11 cellular contexts compared by ENCODE assay signal in genomic region chr17:44204453-44204882, GRCh38. TPM values are rescaled to one million over a fixed set of nuclear protein-coding genes. Genes with fewer than 3 reads are reported as not detected.
DNase-seq lines count a peak whose midpoint lies in the region; ATAC-seq and TF ChIP-seq lines count a peak whose summit lies in the region.
"Had no signal": no experiment of that assay in that cellular context is flagged by ENCODE, and none has a peak within 500 bp of the region (broad histone marks: within the 10 kb centered on the region; RNA-seq: fewer than 3 reads in every experiment).

No MANE protein-coding gene starts in this region.

- no peaks in the 10 kb centered on the region; the same call in 1 of the 2 replicates for H4K20me1 ChIP-seq in SK-N-SH (ENCODE audit: insufficient read depth)

- intact Hi-C loops in esophagus squamous epithelium (cut with DNase I): loop anchor here (10.0 kb wide), 1 partner anchor 300 kb away; the partner anchor contains the start of gene GPATCH8

- peaks cover 42% of the 10 kb centered on the region for H3F3A ChIP-seq in SK-N-SH (replicated peaks; ENCODE audit: insufficient read depth)

- H3K4me3 ChIP-seq in SK-N-SH (ENCODE audit: low read depth in 2 of 2, low read length in 1 of 2) (no peak overlapping the region), esophagus squamous epithelium (no peak overlapping the region)

- WGBS in SK-N-SH (ENCODE audit: low lambda C conversion rate): 58% methylated on average over 5 of the region's 5 CpGs
- WGBS in esophagus squamous epithelium, 2 donors: 48 to 90% methylated on average over 2 to 5 of the region's 5 CpGs

- in situ Hi-C loops in GM13977 (cut with MboI; ENCODE audit: low pct_unique_long_range_greater_than_20kb, low sequenced_read_pairs, unreplicated experiment): loop anchor here (5.0 to 25.0 kb wide), 2 partner anchors 123 to 308 kb away; partner anchors contain the start of gene GPATCH8

- no peak for TF ChIP-seq POLR2A in esophagus squamous epithelium (IDR thresholded peaks at IDR 0.05)

- H3K36me3 ChIP-seq in SK-N-SH (replicated peaks in 1 of 2; ENCODE audit: control insufficient read depth in 1 of 2, insufficient read depth in 2 of 2, low read length in 1 of 2) (peaks cover 18 to 27% of the 10 kb centered on the region in 2 experiments), esophagus squamous epithelium (peaks cover 5 to 40% (median 19%) of the 10 kb centered on the region in 3 donors)

- CTCF ChIA-PET in SK-N-SH (lab: Yijun Ruan, JAX): interaction anchor here (1.0 to 6.6 kb wide), 12 partner anchors 8 to 166 kb away, joined by 3 to 61 read pairs (median 5); partner anchors contain the start of genes GRN and UBTF

- H3K27me3 ChIP-seq in SK-N-SH (ENCODE audit: insufficient read depth) (no peaks in the 10 kb centered on the region), esophagus squamous epithelium (no peaks in the 10 kb centered on the region)

- no peaks in the 10 kb centered on the region for H3K9me2 ChIP-seq in SK-N-SH

- no peaks in the 10 kb centered on the region for H3K9me3 ChIP-seq in SK-N-SH
- H3K9me3 ChIP-seq in esophagus squamous epithelium: no peaks in the 10 kb centered on the region

- POLR2A ChIA-PET in SK-N-SH (lab: Yijun Ruan, JAX): interaction anchor here (1.0 to 2.6 kb wide), 3 partner anchors 13 to 17 kb away, joined by 3 to 9 read pairs (median 4); no protein-coding TSS in a partner anchor

- no peak for TF ChIP-seq RAD21 in SK-N-SH (IDR thresholded peaks at IDR 0.05; ENCODE audit: low read length)

- no peaks in the 10 kb centered on the region for H3K79me2 ChIP-seq in SK-N-SH (ENCODE audit: insufficient read depth)

- peaks cover 12% of the 10 kb centered on the region in 2 experiments for H3K4me1 ChIP-seq in SK-N-SH (ENCODE audit: control insufficient read depth in 1 of 2, insufficient read depth in 2 of 2, low read depth in 1 of 2, low read length in 1 of 2)
- peaks cover 17 to 52% (median 27%) of the 10 kb centered on the region in 3 donors for H3K4me1 ChIP-seq in esophagus squamous epithelium

- H3K4me2 ChIP-seq in SK-N-SH: peak overlapping the region; percentile 4; the same call in 1 of the 2 replicates

- DNase-seq in A172 (ENCODE audit: low spot score): peak; percentile 77
- peak; percentile 40 for DNase-seq in GM03348 (ENCODE audit: low spot score)
- no peak for DNase-seq in SK-N-SH
- no peak for DNase-seq in esophagus squamous epithelium (lab: John Stamatoyannopoulos, UW)
- no peak for DNase-seq in Ammon's horn (ENCODE audit: low spot score)
- no peak for DNase-seq in GM13977 (ENCODE audit: low spot score)

- TF ChIP-seq CTCF in SK-N-SH (IDR thresholded peaks at IDR 0.05) (no peak), esophagus squamous epithelium (IDR thresholded peaks at IDR 0.05) (no peak), GM13977 (IDR thresholded peaks at IDR 0.05; ENCODE audit: extremely low read depth, insufficient read depth, missing control alignments) (no peak)

- TF ChIP-seq EP300 in SK-N-SH (IDR thresholded peaks at IDR 0.05; ENCODE audit: borderline replicate concordance in 1 of 2, low read depth in 1 of 2, low read length in 1 of 2): no peak

- ATAC-seq in GM18861 (IDR thresholded peaks at IDR 0.05; ENCODE audit: unreplicated experiment) (no peak), GM18502 (IDR thresholded peaks at IDR 0.05; ENCODE audit: poor library complexity, unreplicated experiment) (no peak)
- ATAC-seq: activated CD8-positive, alpha-beta memory T cell treated with anti-CD3 and anti-CD28 coated beads, Interleukin-2, amount 10 ng/mL, durations not matched to agents 7 days and 5 days had no signal

- H3K27ac ChIP-seq in SK-N-SH (ENCODE audit: low read depth in 2 of 2, low read length in 1 of 2) (peak overlapping the region in 1 of 2 experiments; percentile 23; a peak in 2 of 4 replicates), esophagus squamous epithelium (peak overlapping the region; percentile 3 to 44 (median 10))

- H3K9ac ChIP-seq in SK-N-SH: no peak overlapping the region

- no peak overlapping the region for H2AFZ ChIP-seq in SK-N-SH (ENCODE audit: low read depth)

TF ChIP-seq in SK-N-SH, 30 proteins besides CTCF, POLR2A, EP300 and RAD21:
- TF ChIP-seq TCF12 (IDR thresholded peaks at IDR 0.05): peak; percentile 48; the same call in 1 of the 2 replicates
- TF ChIP-seq SIN3A (IDR thresholded peaks at IDR 0.05; ENCODE audit: borderline replicate concordance, low read depth, low read length): no peak
- peak; percentile 53; the same call in 1 of the 2 replicates for TF ChIP-seq JUND (IDR thresholded peaks at IDR 0.05)
- TF ChIP-seq NFIC (IDR thresholded peaks at IDR 0.05; ENCODE audit: borderline replicate concordance): peak; percentile 25; the same call in 1 of the 2 replicates
- TF ChIP-seq GATA2 (CRISPR knock-in tag; IDR thresholded peaks at IDR 0.05): no peak
- peak; percentile 14; the same call in 1 of the 2 replicates for TF ChIP-seq POLR2AphosphoS5 (IDR thresholded peaks at IDR 0.05; ENCODE audit: low read depth, low read length)
- peak; percentile 23; the same call in 1 of the 2 replicates for TF ChIP-seq NRF1 (IDR thresholded peaks at IDR 0.05; ENCODE audit: low read depth, low read length)
- TF ChIP-seq FOSL2 (IDR thresholded peaks at IDR 0.05; ENCODE audit: borderline replicate concordance, low read depth): peak; percentile 71
- TF ChIP-seq PBX3 (IDR thresholded peaks at IDR 0.05): 0 out of 2 replicates have a peak, but pooled peaks have one; percentile 17

RNA-seq across cellular contexts. Expression of gene ATXN7L3, which starts 4.8 kb away (rescaled TPM):
- total RNA-seq in A172 (2014; rRNA removed; shearing (Covaris generic)): 44.3 and 54.5 TPM in 2 replicates
- polyA plus RNA-seq in SK-N-SH (2012; rRNA removed): 47.7 and 57.9 TPM in 2 replicates
- polyA plus RNA-seq in SK-N-SH (2012; cell fraction: cytosol; rRNA removed): 40.2 and 42.2 TPM in 2 replicates
- polyA plus RNA-seq in SK-N-SH (2012; cell fraction: nucleus; rRNA removed): 140 and 171 TPM in 2 replicates
- 10 to 100 TPM; 37.7 to 47.3 (median 44.0) TPM for total RNA-seq in esophagus squamous epithelium

RNA-seq across cellular contexts. Expression of gene UBTF, which starts 15.0 kb away (rescaled TPM):
- 67.4 and 75.3 TPM in 2 replicates for total RNA-seq in A172 (2014; rRNA removed; shearing (Covaris generic))
- 33.4 and 37.2 TPM in 2 replicates for polyA plus RNA-seq in SK-N-SH (2012; rRNA removed)
- 32.7 and 34.7 TPM in 2 replicates for polyA plus RNA-seq in SK-N-SH (2012; cell fraction: cytosol; rRNA removed)
- 51.1 and 56.2 TPM in 2 replicates for polyA plus RNA-seq in SK-N-SH (2012; cell fraction: nucleus; rRNA removed)
- 10 to 100 TPM; 38.9 to 57.4 (median 51.0) TPM for total RNA-seq in esophagus squamous epithelium

RNA-seq across cellular contexts. Expression of gene TMUB2, which starts 17.7 kb away (rescaled TPM):
- 32.9 and 33.7 TPM in 2 replicates for total RNA-seq in A172 (2014; rRNA removed; shearing (Covaris generic))
- polyA plus RNA-seq in SK-N-SH (2012; rRNA removed): 49.5 and 62.2 TPM in 2 replicates
- 22.1 and 29.1 TPM in 2 replicates for polyA plus RNA-seq in SK-N-SH (2012; cell fraction: cytosol; rRNA removed)
- 195 and 198 TPM in 2 replicates for polyA plus RNA-seq in SK-N-SH (2012; cell fraction: nucleus; rRNA removed)
- total RNA-seq in esophagus squamous epithelium: 10 to 100 TPM; 14.6 to 25.5 (median 21.6) TPM

RNA-seq across cellular contexts. Expression of gene ASB16, which starts 34.0 kb away (rescaled TPM):
- total RNA-seq in A172 (2014; rRNA removed; shearing (Covaris generic)): 0.29 TPM in 1 of 2 replicates, not detected in the other
- polyA plus RNA-seq in SK-N-SH (2012; rRNA removed): not detected in 2 replicates
- polyA plus RNA-seq in SK-N-SH (2012; cell fraction: cytosol; rRNA removed): 0.01 and 0.03 TPM in 2 replicates
- polyA plus RNA-seq in SK-N-SH (2012; cell fraction: nucleus; rRNA removed): 0.14 TPM in 2 replicates
- total RNA-seq in esophagus squamous epithelium: under 1 TPM in 1 of 4 donors, not detected in 3; 0.11 TPM
- total RNA-seq: NCI-H460; T-helper 1 cell treated with Interleukin-12 subunit alpha and Interleukin-12 subunit beta and Interleukin-4 antibody, amounts not matched to agents 30 ng/mL and 1 ng/mL, for 36 hours had no signal

Comparison
In these comparisons a context has a peak if more than half of its experiments do, and no peak if none do; other contexts are left out.
1. DNase-seq: peak in A172 (single experiment) and GM03348 (single experiment); none in SK-N-SH (single experiment), esophagus squamous epithelium (single experiment), Ammon's horn (single experiment) and GM13977 (single experiment).